In the genomic region with DNA sequence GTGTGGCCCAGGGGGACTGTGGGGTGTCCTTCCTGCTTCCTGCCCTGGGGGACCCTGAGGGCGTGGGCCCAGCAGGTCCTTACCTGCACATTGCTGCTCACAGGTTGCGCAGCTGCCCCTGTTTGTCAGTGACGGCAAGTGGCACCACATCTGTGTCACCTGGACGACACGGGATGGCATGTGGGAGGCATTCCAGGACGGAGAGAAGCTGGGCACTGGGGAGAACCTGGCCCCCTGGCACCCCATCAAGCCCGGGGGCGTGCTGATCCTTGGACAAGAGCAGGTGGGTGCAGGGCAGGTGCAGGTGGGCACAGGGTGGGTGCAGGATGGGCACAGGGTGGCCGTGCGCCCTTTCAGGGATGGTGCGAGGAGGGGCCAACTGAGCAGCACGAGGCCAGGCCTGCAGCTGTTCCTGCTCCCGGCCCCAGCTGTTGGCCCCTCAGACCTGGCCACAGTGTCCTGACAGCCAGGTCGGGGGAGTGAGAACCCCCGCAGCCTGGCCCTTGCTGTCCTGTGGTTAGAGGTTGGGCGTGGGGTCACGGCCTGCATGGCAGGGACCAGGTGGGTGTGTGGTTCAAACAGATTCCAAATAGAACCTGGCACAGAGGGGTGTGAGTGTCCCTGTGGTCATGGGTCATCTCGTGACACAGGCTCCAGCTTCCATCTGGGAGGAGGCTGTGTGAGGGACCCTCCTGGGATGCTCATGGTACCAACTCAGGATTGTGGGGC, we compare ENCODE assay signal across 35 cellular contexts. TPM values are rescaled to one million over a fixed set of nuclear protein-coding genes. Genes with fewer than 3 reads are reported as not detected.
"Had no signal": no experiment of that assay in that cellular context is flagged by ENCODE, and none has a peak within 500 bp of the region (broad histone marks: within the 10 kb centered on the region; RNA-seq: fewer than 3 reads in every experiment).

No MANE protein-coding gene starts in this region.

- H3K4me3 Mint-ChIP-seq: activated CD4-positive, alpha-beta memory T cell treated with anti-CD3 and anti-CD28 coated beads for 36 hours; activated CD4-positive, alpha-beta T cell treated with anti-CD3 and anti-CD28 coated beads, Interleukin-2, amount 10 ng/mL, durations not matched to agents 24 days and 14 days; activated naive CD4-positive, alpha-beta T cell treated with anti-CD3 and anti-CD28 coated beads for 36 hours; activated naive CD8-positive, alpha-beta T cell treated with anti-CD3 and anti-CD28 coated beads for 36 hours; activated T-helper 1 cell treated with anti-CD3 and anti-CD28 coated beads, Interleukin-12 subunit alpha, Interleukin-12 subunit beta, Interleukin-2, Interleukin-4 antibody, amounts not matched to agents 30 ng/mL and 10 ng/mL and 1 ng/mL, durations not matched to agents 14 hours and 24 hours and 36 hours; immature natural killer cell; nephron progenitor cell; stimulated activated naive B cell treated with anti-CD40 and anti-IgM and Interleukin-4, amounts not matched to agents 10 μg/mL and 1 μg/mL and 100 μg/mL, for 72 hours had no signal

- H3K9me3 ChIP-seq: adrenal gland, ascending aorta, mucosa of descending colon, pancreas, prostate gland, testis, transverse colon, vagina had no signal

- H3K9me3 Mint-ChIP-seq: activated CD4-positive, alpha-beta T cell treated with anti-CD3 and anti-CD28 coated beads, Interleukin-2, amount 10 ng/mL, durations not matched to agents 24 days and 14 days had no signal

- H3K4me1 ChIP-seq: adrenal gland, ascending aorta, heart left ventricle, pancreas, prostate gland, testis, transverse colon, vagina had no signal

- H3K4me1 Mint-ChIP-seq: activated CD4-positive, alpha-beta T cell treated with anti-CD3 and anti-CD28 coated beads, Interleukin-2, amount 10 ng/mL, durations not matched to agents 24 days and 14 days; activated naive CD8-positive, alpha-beta T cell treated with anti-CD3 and anti-CD28 coated beads for 36 hours; immature natural killer cell had no signal

- H3K4me3 ChIP-seq: adrenal gland, ascending aorta, heart left ventricle, mucosa of descending colon, pancreas, prostate gland, testis, transverse colon, vagina had no signal

- H3K27ac ChIP-seq: adrenal gland, ascending aorta, brain microvascular endothelial cell, heart left ventricle, pancreas, prostate gland, testis, transverse colon, vagina had no signal

- H3K36me3 ChIP-seq: adrenal gland, brain microvascular endothelial cell, heart left ventricle, pancreas, prostate gland, transverse colon, vagina had no signal

- H3K27ac Mint-ChIP-seq: activated CD4-positive, alpha-beta memory T cell treated with anti-CD3 and anti-CD28 coated beads for 36 hours; activated CD4-positive, alpha-beta T cell treated with anti-CD3 and anti-CD28 coated beads, Interleukin-2, amount 10 ng/mL, durations not matched to agents 24 days and 14 days; activated naive CD4-positive, alpha-beta T cell treated with anti-CD3 and anti-CD28 coated beads for 36 hours; activated naive CD8-positive, alpha-beta T cell treated with anti-CD3 and anti-CD28 coated beads for 36 hours; activated T-helper 1 cell treated with anti-CD3 and anti-CD28 coated beads, Interleukin-12 subunit alpha, Interleukin-12 subunit beta, Interleukin-2, Interleukin-4 antibody, amounts not matched to agents 30 ng/mL and 10 ng/mL and 1 ng/mL, durations not matched to agents 14 hours and 24 hours and 36 hours; immature natural killer cell; nephron progenitor cell; stimulated activated naive B cell treated with anti-CD40 and anti-IgM and Interleukin-4, amounts not matched to agents 10 μg/mL and 1 μg/mL and 100 μg/mL, for 72 hours had no signal

- DNase-seq: activated CD4-positive, alpha-beta memory T cell treated with anti-CD3 and anti-CD28 coated beads for 36 hours; activated CD4-positive, alpha-beta T cell treated with anti-CD3 and anti-CD28 coated beads, Interleukin-2, amount 10 ng/mL, durations not matched to agents 24 days and 14 days; activated CD4-positive, CD25-positive, alpha-beta regulatory T cell treated with anti-CD3 and anti-CD28 coated beads, Interleukin-2, amount 50 U/mL, for 72 hours; activated CD8-positive, alpha-beta memory T cell treated with anti-CD3 and anti-CD28 coated beads, Interleukin-2, amount 50 U/mL, for 4 hours; activated effector memory CD4-positive, alpha-beta T cell treated with anti-CD3 and anti-CD28 coated beads, Interleukin-2, amount 50 U/mL, for 16 hours; activated naive CD4-positive, alpha-beta T cell treated with anti-CD3 and anti-CD28 coated beads for 36 hours; activated naive CD8-positive, alpha-beta T cell treated with anti-CD3 and anti-CD28 coated beads for 36 hours; activated T-cell treated with anti-CD3 and anti-CD28 coated beads, Interleukin-2, amount 50 U/mL, for 1 hour; adrenal gland; brain microvascular endothelial cell; cortex of kidney; foreskin fibroblast; heart left ventricle; immature natural killer cell; kidney; left colon; mesenchymal stem cell; mucosa of descending colon; small intestine; stimulated activated CD4-positive, alpha-beta T cell treated with anti-CD3 and anti-CD28 coated beads, Interleukin-1b, Interleukin-23, amount 100 ng/mL, for 48 hours; stimulated activated CD4-positive, alpha-beta T cell treated with anti-CD3 and anti-CD28 coated beads, Interleukin-4, amount 100 ng/mL, for 4 hours; stimulated activated CD8-positive, alpha-beta memory T cell treated with anti-CD3 and anti-CD28 coated beads, Interleukin-4, amount 100 ng/mL, for 48 hours; stimulated activated naive B cell treated with anti-CD40 and anti-IgM and Interleukin-4, amounts not matched to agents 10 μg/mL and 1 μg/mL and 100 μg/mL, for 72 hours; T1000; transverse colon had no signal

- ATAC-seq: esophagus mucosa; heart left ventricle; left colon; mucosa of descending colon; pancreas; sciatic nerve; stimulated activated naive B cell treated with anti-CD40 and anti-IgM and Interleukin-4, amounts not matched to agents 10 μg/mL and 1 μg/mL and 100 μg/mL, for 72 hours had no signal

- H3K36me3 Mint-ChIP-seq: activated CD4-positive, alpha-beta memory T cell treated with anti-CD3 and anti-CD28 coated beads for 36 hours; activated naive CD8-positive, alpha-beta T cell treated with anti-CD3 and anti-CD28 coated beads for 36 hours had no signal

- H3K27me3 ChIP-seq: adrenal gland, ascending aorta, brain microvascular endothelial cell, pancreas, testis, vagina had no signal

RNA-seq across cellular contexts. Expression of a gene that starts 10.1 kb away (rescaled TPM):
- total RNA-seq: activated CD4-positive, alpha-beta memory T cell treated with anti-CD3 and anti-CD28 coated beads for 36 hours; activated CD4-positive, alpha-beta T cell treated with anti-CD3 and anti-CD28 coated beads, Interleukin-2, amount 10 ng/mL, durations not matched to agents 24 days and 14 days; activated naive CD4-positive, alpha-beta T cell treated with anti-CD3 and anti-CD28 coated beads for 36 hours; activated naive CD8-positive, alpha-beta T cell treated with anti-CD3 and anti-CD28 coated beads for 36 hours; T-helper 1 cell treated with Interleukin-12 subunit alpha and Interleukin-12 subunit beta and Interleukin-4 antibody, amounts not matched to agents 30 ng/mL and 1 ng/mL, for 36 hours had no signal
- polyA plus RNA-seq: immature natural killer cell had no signal
